Comparison of ENCODE assay signal across 8 cellular contexts in the genomic region with DNA sequence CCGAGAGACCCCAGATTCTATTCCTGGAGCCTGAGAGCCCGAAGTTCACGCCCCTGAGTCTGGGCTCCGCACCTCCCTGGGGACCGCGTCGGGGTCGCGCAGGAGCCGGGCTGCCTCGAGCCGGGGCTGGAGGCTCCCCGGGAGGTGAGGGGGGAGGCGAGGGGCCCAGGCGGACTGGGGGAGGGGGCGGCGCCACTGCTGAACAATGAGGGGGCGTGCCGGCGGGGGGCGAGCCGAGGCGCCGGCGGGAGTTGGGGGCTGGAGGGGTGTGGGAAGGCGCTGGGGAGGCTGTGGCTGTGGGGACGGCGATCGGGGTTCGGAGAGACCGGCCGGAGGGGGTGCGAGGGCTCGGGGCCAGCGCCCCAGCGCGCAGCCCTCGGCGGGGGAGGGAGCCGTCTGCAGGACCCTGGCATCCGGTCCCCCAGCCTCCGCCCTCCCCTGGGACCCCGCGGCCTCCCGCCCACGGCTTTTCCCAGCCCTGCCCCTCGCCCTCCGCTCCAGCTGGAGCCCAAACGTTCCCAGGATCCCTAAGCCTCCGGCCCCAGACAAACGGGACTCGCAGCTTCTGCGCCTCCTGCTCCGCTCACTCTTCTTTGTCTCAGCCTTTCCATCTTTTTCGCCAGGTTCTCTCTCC. TPM values are rescaled to one million over a fixed set of nuclear protein-coding genes. Genes with fewer than 3 reads are reported as not detected.
DNase-seq lines count a peak whose midpoint lies in the region; TF ChIP-seq lines count a peak whose summit lies in the region.

No MANE protein-coding gene starts in this region.

- no peak for TF ChIP-seq POLR2A in thyroid gland (IDR thresholded peaks at IDR 0.05)

- peak overlapping the region; percentile 26 to 64 for H3K9ac ChIP-seq in liver (ENCODE audit: low read depth in 1 of 2, low read length in 2 of 2)

- H3K27me3 ChIP-seq in liver (ENCODE audit: control insufficient read depth in 4 of 4, insufficient read depth in 4 of 4, low read length in 3 of 4) (no peaks in the 10 kb centered on the region), thyroid gland (no peaks in the 10 kb centered on the region)

- TF ChIP-seq RAD21 in liver (IDR thresholded peaks at IDR 0.05): no peak

- H3K36me3 ChIP-seq in liver (ENCODE audit: control insufficient read depth in 4 of 4, insufficient read depth in 3 of 4, low read depth in 1 of 4, low read length in 3 of 4) (peaks cover 0 to under 1% (median 0%) of the 10 kb centered on the region in 4 donors), thyroid gland (peaks cover 5 to 10% of the 10 kb centered on the region in 2 donors)

- H3K4me3 ChIP-seq in liver (ENCODE audit: low read depth in 1 of 3, low read length in 3 of 3) (peak overlapping the region; percentile 15 to 67 (median 64)), thyroid gland (replicated peaks in 1 of 3) (peak overlapping the region; percentile 50 to 77 (median 59))

- peak overlapping the region; percentile 95 for H3K27ac ChIP-seq in cingulate gyrus (ENCODE audit: low read depth, low read length)
- H3K27ac ChIP-seq in liver (ENCODE audit: low read depth in 1 of 2, low read length in 2 of 2): peak overlapping the region; percentile 55 to 89
- H3K27ac ChIP-seq in thyroid gland: peak overlapping the region; percentile 94 to 100 (median 95)

- TF ChIP-seq CTCF in liver (IDR thresholded peaks at IDR 0.05; ENCODE audit: low read depth, low read length, missing input control): no peak
- TF ChIP-seq CTCF in thyroid gland (IDR thresholded peaks at IDR 0.05): no peak

- DNase-seq in activated effector memory CD4-positive, alpha-beta T cell treated with anti-CD3 and anti-CD28 coated beads, Interleukin-2, amount 50 U/mL, for 16 hours: peak; percentile 76
- DNase-seq in activated effector memory CD4-positive, alpha-beta T cell treated with Interleukin-2 at 50 U/mL for 16 hours: no peak
- peak; percentile 49 for DNase-seq in RPMI7951 (ENCODE audit: low read depth)
- peak; percentile 40 to 55 for DNase-seq in thyroid gland
- DNase-seq in HUDEP-2 (lab: John Stamatoyannopoulos, UW; ENCODE audit: unreplicated experiment in 76 of 76): no peak
- no peak for DNase-seq in NCI-H510A (lab: John Stamatoyannopoulos, UW)

- intact Hi-C loops in thyroid gland (cut with DNase I): no loop called here

- H3K4me1 ChIP-seq in liver (ENCODE audit: control insufficient read depth in 4 of 4, insufficient read depth in 4 of 4, low read length in 3 of 4) (peaks cover 5 to 32% (median 11%) of the 10 kb centered on the region in 4 donors), thyroid gland (peaks cover 36 to 43% of the 10 kb centered on the region in 2 donors)

- whole genome bisulfite sequencing in liver: 16% methylated on average over 55 of the region's 55 CpGs
- WGBS in thyroid gland, 2 donors: 4 to 9% methylated on average over 9 of the region's 55 CpGs

- H3K9me3 ChIP-seq in liver (ENCODE audit: control insufficient read depth in 4 of 4, low read length in 3 of 4) (no peaks in the 10 kb centered on the region), thyroid gland (no peaks in the 10 kb centered on the region)

TF ChIP-seq in liver, 16 proteins besides CTCF, POLR2A, EP300 and RAD21:
- TF ChIP-seq HNF4G (IDR thresholded peaks at IDR 0.05) (no peak), FOXA1 (IDR thresholded peaks at IDR 0.05) (no peak), FOXA2 (IDR thresholded peaks at IDR 0.05) (no peak), GABPA (IDR thresholded peaks at IDR 0.05 in 1 of 2, conservative IDR thresholded peaks at IDR 0.05 in 1 of 2) (no peak), REST (IDR thresholded peaks at IDR 0.05) (no peak), HNF4A (conservative IDR thresholded peaks at IDR 0.05) (no peak), SP1 (IDR thresholded peaks at IDR 0.05) (no peak), TAF1 (conservative IDR thresholded peaks at IDR 0.05) (no peak), EGR1 (IDR thresholded peaks at IDR 0.05; ENCODE audit: low read depth in 2 of 2) (no peak), RXRA (IDR thresholded peaks at IDR 0.05) (no peak)
- TF ChIP-seq, protein P1, sequence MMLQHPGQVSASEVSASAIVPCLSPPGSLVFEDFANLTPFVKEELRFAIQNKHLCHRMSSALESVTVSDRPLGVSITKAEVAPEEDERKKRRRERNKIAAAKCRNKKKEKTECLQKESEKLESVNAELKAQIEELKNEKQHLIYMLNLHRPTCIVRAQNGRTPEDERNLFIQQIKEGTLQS (IDR thresholded peaks at IDR 0.05): no peak
- TF ChIP-seq, protein P2, sequence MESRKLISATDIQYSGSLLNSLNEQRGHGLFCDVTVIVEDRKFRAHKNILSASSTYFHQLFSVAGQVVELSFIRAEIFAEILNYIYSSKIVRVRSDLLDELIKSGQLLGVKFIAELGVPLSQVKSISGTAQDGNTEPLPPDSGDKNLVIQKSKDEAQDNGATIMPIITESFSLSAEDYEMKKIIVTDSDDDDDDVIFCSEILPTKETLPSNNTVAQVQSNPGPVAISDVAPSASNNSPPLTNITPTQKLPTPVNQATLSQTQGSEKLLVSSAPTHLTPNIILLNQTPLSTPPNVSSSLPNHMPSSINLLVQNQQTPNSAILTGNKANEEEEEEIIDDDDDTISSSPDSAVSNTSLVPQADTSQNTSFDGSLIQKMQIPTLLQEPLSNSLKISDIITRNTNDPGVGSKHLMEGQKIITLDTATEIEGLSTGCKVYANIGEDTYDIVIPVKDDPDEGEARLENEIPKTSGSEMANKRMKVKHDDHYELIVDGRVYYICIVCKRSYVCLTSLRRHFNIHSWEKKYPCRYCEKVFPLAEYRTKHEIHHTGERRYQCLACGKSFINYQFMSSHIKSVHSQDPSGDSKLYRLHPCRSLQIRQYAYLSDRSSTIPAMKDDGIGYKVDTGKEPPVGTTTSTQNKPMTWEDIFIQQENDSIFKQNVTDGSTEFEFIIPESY (IDR thresholded peaks at IDR 0.05): no peak
- TF ChIP-seq, protein P3, sequence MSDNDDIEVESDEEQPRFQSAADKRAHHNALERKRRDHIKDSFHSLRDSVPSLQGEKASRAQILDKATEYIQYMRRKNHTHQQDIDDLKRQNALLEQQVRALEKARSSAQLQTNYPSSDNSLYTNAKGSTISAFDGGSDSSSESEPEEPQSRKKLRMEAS (IDR thresholded peaks at IDR 0.05): no peak

RNA-seq across cellular contexts. Expression of gene PLEKHG2, which starts 0.9 kb away (rescaled TPM):
- total RNA-seq in RPMI7951 (2014; rRNA removed; shearing (Covaris generic)): 4.8 and 13.0 TPM in 2 replicates
- 1 to 10 TPM; 3.7 to 4.5 TPM for total RNA-seq in liver
- polyA plus RNA-seq in liver: 1 to 10 TPM; 2.1 to 2.2 TPM
- total RNA-seq in thyroid gland: 10 to 100 TPM in 2 of 4 donors, 1 to 10 TPM in 2; 8.2 to 29.1 (median 10.7) TPM

RNA-seq across cellular contexts. Expression of gene ZFP36, which starts 6.7 kb away (rescaled TPM):
- total RNA-seq in RPMI7951 (2014; rRNA removed; shearing (Covaris generic)): 2.9 and 6.4 TPM in 2 replicates
- total RNA-seq in liver: 1 to 10 TPM; 3.6 to 9.0 TPM
- polyA plus RNA-seq in liver: 10 to 100 TPM; 62.0 to 91.9 TPM
- 100 to 1,000 TPM in 1 of 4 donors, 10 to 100 TPM in 3; 32.4 to 109 (median 62.4) TPM for total RNA-seq in thyroid gland

RNA-seq across cellular contexts. Expression of gene MED29, which starts 22.2 kb away (rescaled TPM):
- 22.2 and 39.5 TPM in 2 replicates for total RNA-seq in RPMI7951 (2014; rRNA removed; shearing (Covaris generic))
- 10 to 100 TPM; 11.0 to 13.8 TPM for total RNA-seq in liver
- 10 to 100 TPM; 21.0 to 24.2 TPM for polyA plus RNA-seq in liver
- 10 to 100 TPM; 44.3 to 77.5 (median 63.4) TPM for total RNA-seq in thyroid gland

RNA-seq across cellular contexts. Expression of gene RPS16, which starts 22.4 kb away (rescaled TPM):
- total RNA-seq in RPMI7951 (2014; rRNA removed; shearing (Covaris generic)): 107 and 123 TPM in 2 replicates
- total RNA-seq in liver (100 to 1,000 TPM; 109 to 111 TPM), thyroid gland (1,000 to 10,000 TPM in 2 of 4 donors, 100 to 1,000 TPM in 2; 919 to 2,686 (median 1,277) TPM)
- polyA plus RNA-seq in liver: 1,000 to 10,000 TPM in 1 of 2 donors, 100 to 1,000 TPM in 1; 324 to 1,094 TPM

RNA-seq across cellular contexts. Expression of gene PAF1, which starts 22.5 kb away (rescaled TPM):
- total RNA-seq in RPMI7951 (2014; rRNA removed; shearing (Covaris generic)): 44.3 and 59.4 TPM in 2 replicates
- total RNA-seq in liver: 10 to 100 TPM; 13.7 to 16.7 TPM
- 10 to 100 TPM; 21.2 to 29.4 TPM for polyA plus RNA-seq in liver
- total RNA-seq in thyroid gland: 10 to 100 TPM; 38.8 to 60.3 (median 50.8) TPM

Comparison
In these comparisons a context has a peak if more than half of its experiments do, and no peak if none do; other contexts are left out.
1. DNase-seq: peak in activated effector memory CD4-positive, alpha-beta T cell treated with anti-CD3 and anti-CD28 coated beads, Interleukin-2, amount 50 U/mL, for 16 hours (single experiment), RPMI7951 (single experiment) and thyroid gland (2 of 2); none in activated effector memory CD4-positive, alpha-beta T cell treated with Interleukin-2 at 50 U/mL for 16 hours (single experiment), HUDEP-2 (0 of 76) and NCI-H510A (single experiment).
2. Peak in every context shown above with its lines, with median percentiles within 50 percentile points of each other: H3K27ac ChIP-seq.